ENCODE assay signal across 26 cellular contexts in the genomic region with DNA sequence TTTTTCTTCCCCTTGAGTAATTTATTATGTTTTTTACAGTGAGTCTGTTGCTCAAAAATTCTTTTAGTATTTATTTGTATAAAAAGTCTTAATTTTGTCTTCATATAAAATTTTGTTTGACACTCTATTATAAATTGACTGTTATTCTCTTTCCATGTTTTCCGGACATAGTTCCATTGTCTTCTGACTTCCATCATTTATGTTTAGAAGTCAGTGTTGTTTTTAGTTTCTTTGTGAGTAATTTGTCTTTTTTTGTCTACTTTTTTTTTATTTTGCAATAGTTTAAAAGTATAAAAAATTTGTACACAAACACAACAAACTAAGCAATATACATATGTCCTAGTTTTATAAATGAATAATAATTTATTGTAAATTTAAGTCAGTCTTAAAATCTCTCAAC.
"Had no signal": no experiment of that assay in that cellular context is flagged by ENCODE, and none has a peak within 500 bp of the region (broad histone marks: within the 10 kb centered on the region; RNA-seq: fewer than 3 reads in every experiment).

No MANE protein-coding gene starts in this region.

- H3K4me3 Mint-ChIP-seq: immature natural killer cell; memory B cell; natural killer cell treated with Interleukin-12 subunit alpha and Interleukin-12 subunit beta and Interleukin-15 and Interleukin-18, amount 100 ng/mL, for 72 hours; neural crest cell; stimulated activated effector memory CD8-positive, alpha-beta T cell treated with anti-CD3 and anti-CD28 coated beads, Interleukin-12 subunit alpha, Interleukin-12 subunit beta, amount 100 ng/mL, for 72 hours; type B pancreatic cell had no signal

- DNase-seq: dermis blood vessel endothelial cell; effector memory CD4-positive, alpha-beta T cell; erythroblast; esophagus squamous epithelium; foreskin melanocyte; hypothalamus; immature natural killer cell; sigmoid colon; stimulated activated CD4-positive, alpha-beta T cell treated with anti-CD3 and anti-CD28 coated beads, Interleukin-2, amount 100 ng/mL, for 24 hours; stimulated activated CD4-positive, alpha-beta T cell treated with anti-CD3 and anti-CD28 coated beads, Interleukin-4, amount 100 ng/mL, for 24 hours; stimulated activated naive CD8-positive, alpha-beta T cell treated with anti-CD3 and anti-CD28 coated beads, Interleukin-15, Interleukin-2, amounts not matched to agents 100 U/mL and 50 U/mL, for 24 hours; substantia nigra; testis; tibial artery had no signal

- H3K9me3 ChIP-seq: neutrophil, testis had no signal

- H3K4me1 ChIP-seq: esophagus squamous epithelium, sigmoid colon, testis had no signal

- H3K27ac ChIP-seq: coronary artery, esophagus squamous epithelium, neutrophil, parathyroid adenoma, sigmoid colon, testis, tibial artery had no signal

- H3K36me3 Mint-ChIP-seq: immature natural killer cell; memory B cell; stimulated activated effector memory CD8-positive, alpha-beta T cell treated with anti-CD3 and anti-CD28 coated beads, Interleukin-12 subunit alpha, Interleukin-12 subunit beta, amount 100 ng/mL, for 72 hours; type B pancreatic cell had no signal

- ATAC-seq: left lobe of liver; natural killer cell treated with Interleukin-12 subunit alpha and Interleukin-12 subunit beta and Interleukin-15 and Interleukin-18, amount 100 ng/mL, for 72 hours; stimulated activated effector memory CD8-positive, alpha-beta T cell treated with anti-CD3 and anti-CD28 coated beads, Interleukin-12 subunit alpha, Interleukin-12 subunit beta, amount 100 ng/mL, for 72 hours; stimulated activated naive CD8-positive, alpha-beta T cell treated with anti-CD3 and anti-CD28 coated beads, Interleukin-15, Interleukin-2, amounts not matched to agents 100 U/mL and 50 U/mL, for 24 hours had no signal

- H3K36me3 ChIP-seq: esophagus squamous epithelium, neutrophil, sigmoid colon, tibial artery had no signal

- H3K4me1 Mint-ChIP-seq: immature natural killer cell; memory B cell; neural crest cell; stimulated activated effector memory CD8-positive, alpha-beta T cell treated with anti-CD3 and anti-CD28 coated beads, Interleukin-12 subunit alpha, Interleukin-12 subunit beta, amount 100 ng/mL, for 72 hours had no signal

- H3K4me3 ChIP-seq: coronary artery, esophagus squamous epithelium, lung, sigmoid colon, testis, tibial artery had no signal

- H3K9ac ChIP-seq: parathyroid adenoma had no signal

- H3K27me3 Mint-ChIP-seq: progenitor cell of endocrine pancreas had no signal

- H3K27ac Mint-ChIP-seq: immature natural killer cell; memory B cell; natural killer cell treated with Interleukin-12 subunit alpha and Interleukin-12 subunit beta and Interleukin-15 and Interleukin-18, amount 100 ng/mL, for 72 hours; progenitor cell of endocrine pancreas; stimulated activated effector memory CD8-positive, alpha-beta T cell treated with anti-CD3 and anti-CD28 coated beads, Interleukin-12 subunit alpha, Interleukin-12 subunit beta, amount 100 ng/mL, for 72 hours; type B pancreatic cell had no signal

- FAIRE-seq: keratinocyte had no signal
